1 cellular context compared by ENCODE assay signal in the genomic region with DNA sequence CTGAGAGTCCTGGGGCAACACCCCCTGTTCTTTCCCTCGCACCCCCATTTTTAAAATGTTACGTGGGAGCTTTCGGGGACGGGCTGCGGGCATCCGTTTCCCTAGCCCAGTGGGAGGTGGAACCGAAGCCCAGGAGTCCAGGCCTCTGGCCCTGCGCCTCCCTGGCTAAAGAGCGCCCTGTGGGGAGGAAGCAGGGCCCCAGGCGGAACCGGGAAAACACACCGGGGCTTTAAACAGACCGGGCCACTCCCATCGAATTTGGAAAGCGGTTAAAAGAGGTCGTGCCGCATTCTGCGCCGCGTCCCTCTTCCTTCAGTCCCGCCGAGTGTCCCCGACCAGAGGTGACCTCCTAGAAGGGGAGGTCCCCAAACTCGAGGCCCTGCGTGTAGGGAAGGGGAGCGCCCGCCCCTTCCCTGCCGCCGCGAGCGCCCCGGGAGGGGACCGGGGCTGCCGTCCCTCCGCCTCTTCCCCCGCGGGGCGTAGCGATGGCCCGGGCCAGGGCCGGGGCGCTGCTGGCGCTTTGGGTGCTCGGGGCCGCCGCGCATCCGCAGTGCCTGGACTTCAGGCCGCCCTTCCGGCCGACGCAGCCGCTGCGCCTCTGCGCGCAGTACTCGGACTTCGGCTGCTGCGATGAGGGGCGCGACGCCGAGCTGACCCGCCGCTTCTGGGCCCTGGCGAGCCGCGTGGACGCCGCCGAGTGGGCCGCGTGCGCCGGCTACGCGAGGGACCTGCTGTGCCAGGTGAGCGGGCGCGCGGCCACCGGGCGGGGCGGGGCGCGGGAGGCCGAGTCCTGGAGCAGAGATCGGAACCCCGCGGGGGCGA.
TF ChIP-seq lines count a peak whose summit lies in the region.

TSS of gene HHIPL1 (plus strand) at position 407 of the 822 bp plus-strand sequence. CDS start at position 486, 79 bp downstream.

TF ChIP-seq in WTC11, 78 proteins besides CTCF, POLR2A, EP300 and RAD21 (continued from another document and continues in another):
- TF ChIP-seq ZNF532 (CRISPR knock-in tag; IDR thresholded peaks at IDR 0.05; ENCODE audit: borderline replicate concordance) (no peak), NFATC4 (CRISPR knock-in tag; IDR thresholded peaks at IDR 0.05) (no peak), MAX (CRISPR knock-in tag; IDR thresholded peaks at IDR 0.05) (no peak), ARID4B (CRISPR knock-in tag; IDR thresholded peaks at IDR 0.05; ENCODE audit: borderline replicate concordance) (no peak), ZNF671 (CRISPR knock-in tag; IDR thresholded peaks at IDR 0.05) (no peak), KAT7 (CRISPR knock-in tag; IDR thresholded peaks at IDR 0.05; ENCODE audit: borderline replicate concordance) (peak; percentile 54; the same call in 1 of the 2 replicates), RELA (CRISPR knock-in tag; IDR thresholded peaks at IDR 0.05; ENCODE audit: borderline replicate concordance) (0 out of 2 replicates have a peak, but pooled peaks have one; percentile 73), STAT6 (CRISPR knock-in tag; conservative IDR thresholded peaks at IDR 0.05; ENCODE audit: low read depth) (0 out of 2 replicates have a peak, but pooled peaks have one; percentile 63), MYBL2 (CRISPR knock-in tag; IDR thresholded peaks at IDR 0.05) (peak; percentile 73; the same call in 1 of the 2 replicates), E2F4 (CRISPR knock-in tag; IDR thresholded peaks at IDR 0.05; ENCODE audit: borderline replicate concordance, low read depth) (peak; percentile 63; the same call in 1 of the 2 replicates), ATF1 (CRISPR knock-in tag; IDR thresholded peaks at IDR 0.05) (no peak), FOXP1 (CRISPR knock-in tag; IDR thresholded peaks at IDR 0.05; ENCODE audit: borderline replicate concordance) (peak; percentile 90), IRF2 (CRISPR knock-in tag; IDR thresholded peaks at IDR 0.05; ENCODE audit: borderline replicate concordance, low read depth) (no peak), ZNF219 (CRISPR knock-in tag; IDR thresholded peaks at IDR 0.05; ENCODE audit: borderline replicate concordance) (no peak), FOXK1 (CRISPR knock-in tag; IDR thresholded peaks at IDR 0.05) (peak; percentile 46; the same call in 1 of the 2 replicates), EMX1 (CRISPR knock-in tag; IDR thresholded peaks at IDR 0.05) (no peak), ELF4 (CRISPR knock-in tag; IDR thresholded peaks at IDR 0.05; ENCODE audit: low read depth) (no peak), ZBTB21 (CRISPR knock-in tag; IDR thresholded peaks at IDR 0.05; ENCODE audit: borderline replicate concordance) (peak; percentile 41; the same call in 1 of the 2 replicates), ZSCAN18 (CRISPR knock-in tag; IDR thresholded peaks at IDR 0.05) (no peak), ZNF121 (CRISPR knock-in tag; IDR thresholded peaks at IDR 0.05) (no peak), NFYB (CRISPR knock-in tag; conservative IDR thresholded peaks at IDR 0.05; ENCODE audit: low read depth) (0 out of 2 replicates have a peak, but pooled peaks have one; percentile 15)
- TF ChIP-seq, protein P1, sequence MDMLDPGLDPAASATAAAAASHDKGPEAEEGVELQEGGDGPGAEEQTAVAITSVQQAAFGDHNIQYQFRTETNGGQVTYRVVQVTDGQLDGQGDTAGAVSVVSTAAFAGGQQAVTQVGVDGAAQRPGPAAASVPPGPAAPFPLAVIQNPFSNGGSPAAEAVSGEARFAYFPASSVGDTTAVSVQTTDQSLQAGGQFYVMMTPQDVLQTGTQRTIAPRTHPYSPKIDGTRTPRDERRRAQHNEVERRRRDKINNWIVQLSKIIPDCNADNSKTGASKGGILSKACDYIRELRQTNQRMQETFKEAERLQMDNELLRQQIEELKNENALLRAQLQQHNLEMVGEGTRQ (CRISPR knock-in tag; IDR thresholded peaks at IDR 0.05): 0 out of 2 replicates have a peak, but pooled peaks have one; percentile 25
- TF ChIP-seq, protein P2, sequence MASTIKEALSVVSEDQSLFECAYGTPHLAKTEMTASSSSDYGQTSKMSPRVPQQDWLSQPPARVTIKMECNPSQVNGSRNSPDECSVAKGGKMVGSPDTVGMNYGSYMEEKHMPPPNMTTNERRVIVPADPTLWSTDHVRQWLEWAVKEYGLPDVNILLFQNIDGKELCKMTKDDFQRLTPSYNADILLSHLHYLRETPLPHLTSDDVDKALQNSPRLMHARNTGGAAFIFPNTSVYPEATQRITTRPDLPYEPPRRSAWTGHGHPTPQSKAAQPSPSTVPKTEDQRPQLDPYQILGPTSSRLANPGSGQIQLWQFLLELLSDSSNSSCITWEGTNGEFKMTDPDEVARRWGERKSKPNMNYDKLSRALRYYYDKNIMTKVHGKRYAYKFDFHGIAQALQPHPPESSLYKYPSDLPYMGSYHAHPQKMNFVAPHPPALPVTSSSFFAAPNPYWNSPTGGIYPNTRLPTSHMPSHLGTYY (CRISPR knock-in tag; IDR thresholded peaks at IDR 0.05): no peak
- TF ChIP-seq, protein P3, sequence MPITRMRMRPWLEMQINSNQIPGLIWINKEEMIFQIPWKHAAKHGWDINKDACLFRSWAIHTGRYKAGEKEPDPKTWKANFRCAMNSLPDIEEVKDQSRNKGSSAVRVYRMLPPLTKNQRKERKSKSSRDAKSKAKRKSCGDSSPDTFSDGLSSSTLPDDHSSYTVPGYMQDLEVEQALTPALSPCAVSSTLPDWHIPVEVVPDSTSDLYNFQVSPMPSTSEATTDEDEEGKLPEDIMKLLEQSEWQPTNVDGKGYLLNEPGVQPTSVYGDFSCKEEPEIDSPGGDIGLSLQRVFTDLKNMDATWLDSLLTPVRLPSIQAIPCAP (CRISPR knock-in tag; IDR thresholded peaks at IDR 0.05): no peak
- TF ChIP-seq, protein P4, sequence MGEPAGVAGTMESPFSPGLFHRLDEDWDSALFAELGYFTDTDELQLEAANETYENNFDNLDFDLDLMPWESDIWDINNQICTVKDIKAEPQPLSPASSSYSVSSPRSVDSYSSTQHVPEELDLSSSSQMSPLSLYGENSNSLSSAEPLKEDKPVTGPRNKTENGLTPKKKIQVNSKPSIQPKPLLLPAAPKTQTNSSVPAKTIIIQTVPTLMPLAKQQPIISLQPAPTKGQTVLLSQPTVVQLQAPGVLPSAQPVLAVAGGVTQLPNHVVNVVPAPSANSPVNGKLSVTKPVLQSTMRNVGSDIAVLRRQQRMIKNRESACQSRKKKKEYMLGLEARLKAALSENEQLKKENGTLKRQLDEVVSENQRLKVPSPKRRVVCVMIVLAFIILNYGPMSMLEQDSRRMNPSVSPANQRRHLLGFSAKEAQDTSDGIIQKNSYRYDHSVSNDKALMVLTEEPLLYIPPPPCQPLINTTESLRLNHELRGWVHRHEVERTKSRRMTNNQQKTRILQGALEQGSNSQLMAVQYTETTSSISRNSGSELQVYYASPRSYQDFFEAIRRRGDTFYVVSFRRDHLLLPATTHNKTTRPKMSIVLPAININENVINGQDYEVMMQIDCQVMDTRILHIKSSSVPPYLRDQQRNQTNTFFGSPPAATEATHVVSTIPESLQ (CRISPR knock-in tag; IDR thresholded peaks at IDR 0.05): no peak
- TF ChIP-seq, protein P5, sequence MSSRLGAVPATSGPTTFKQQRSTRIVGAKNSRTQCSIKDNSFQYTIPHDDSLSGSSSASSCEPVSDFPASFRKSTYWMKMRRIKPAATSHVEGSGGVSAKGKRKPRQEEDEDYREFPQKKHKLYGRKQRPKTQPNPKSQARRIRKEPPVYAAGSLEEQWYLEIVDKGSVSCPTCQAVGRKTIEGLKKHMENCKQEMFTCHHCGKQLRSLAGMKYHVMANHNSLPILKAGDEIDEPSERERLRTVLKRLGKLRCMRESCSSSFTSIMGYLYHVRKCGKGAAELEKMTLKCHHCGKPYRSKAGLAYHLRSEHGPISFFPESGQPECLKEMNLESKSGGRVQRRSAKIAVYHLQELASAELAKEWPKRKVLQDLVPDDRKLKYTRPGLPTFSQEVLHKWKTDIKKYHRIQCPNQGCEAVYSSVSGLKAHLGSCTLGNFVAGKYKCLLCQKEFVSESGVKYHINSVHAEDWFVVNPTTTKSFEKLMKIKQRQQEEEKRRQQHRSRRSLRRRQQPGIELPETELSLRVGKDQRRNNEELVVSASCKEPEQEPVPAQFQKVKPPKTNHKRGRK (CRISPR knock-in tag; IDR thresholded peaks at IDR 0.05; ENCODE audit: borderline replicate concordance): no peak
